ENCODE assay signal across 8 cellular contexts in genomic region chr10:58384999-58385783, GRCh38. TPM values are rescaled to one million over a fixed set of nuclear protein-coding genes. Genes with fewer than 3 reads are reported as not detected.
DNase-seq lines count a peak whose midpoint lies in the region; ATAC-seq and TF ChIP-seq lines count a peak whose summit lies in the region.

Gene TFAM (plus strand): TSS chr10:58385410. CDS start chr10:58385548, 138 bp downstream.

- H3K9me3 ChIP-seq in H9 (ENCODE audit: control insufficient read depth, low read depth, low read length) (no peaks in the 10 kb centered on the region), neuron (ENCODE audit: low read length) (no peaks in the 10 kb centered on the region), subcutaneous abdominal adipose tissue (ENCODE audit: control insufficient read depth in 5 of 5, low read length in 5 of 5) (no peaks in the 10 kb centered on the region)

- no peak within 1 kb of the TSS for H2BK12ac ChIP-seq in H9 (ENCODE audit: insufficient read length, low read depth, low read length)

- H2AK5ac ChIP-seq in H9 (ENCODE audit: insufficient read length, low read length), result no peak within 1 kb of the TSS

- no peak within 1 kb of the TSS for H4K91ac ChIP-seq in H9 (ENCODE audit: insufficient read length, low read depth, low read length)

- no peak within 1 kb of the TSS for H3K4ac ChIP-seq in H9 (ENCODE audit: low read depth, low read length)

- H3K36me3 Mint-ChIP-seq in H9 (ENCODE audit: insufficient read depth in 1 of 3, low read depth in 3 of 3), result peaks cover 19 to 44% (median 38%) of the 10 kb centered on the region in 3 experiments

- H3K27me3 ChIP-seq in H9 (ENCODE audit: insufficient read depth, low read length) (no peaks in the 10 kb centered on the region), foreskin keratinocyte (no peaks in the 10 kb centered on the region), neuron (ENCODE audit: insufficient read depth, low read length) (no peaks in the 10 kb centered on the region), subcutaneous abdominal adipose tissue (ENCODE audit: control insufficient read depth in 5 of 5, insufficient read depth in 4 of 5, low read length in 5 of 5) (no peaks in the 10 kb centered on the region)

- H3K23me2 ChIP-seq in H9 (ENCODE audit: insufficient read length, low read depth, low read length, poor library complexity, severe bottlenecking), result no peaks in the 10 kb centered on the region

- no peaks in the 10 kb centered on the region; a peak in 1 of 5 replicates for H3K9me3 Mint-ChIP-seq in H9

- peak within 1 kb of the TSS; percentile 98 to 99 for H3K4me3 Mint-ChIP-seq in H9

- DNase-seq in GDM1 (lab: John Stamatoyannopoulos, UW), result peak; percentile 85
- peak; percentile 94 for DNase-seq in H9
- peak; percentile 91 for DNase-seq in M059J (ENCODE audit: low read depth)
- DNase-seq in SIG-M5 (lab: John Stamatoyannopoulos, UW), result peak; percentile 30
- DNase-seq in activated gamma-delta T cell treated with Interleukin-2 at 50 U/mL for 16 hours, result peak; percentile 98
- DNase-seq in foreskin keratinocyte, result peak; percentile 60 to 75

- H3K4me3 ChIP-seq in neuron (ENCODE audit: low read length), result peak within 1 kb of the TSS; percentile 91
- H3K4me3 ChIP-seq in subcutaneous abdominal adipose tissue (ENCODE audit: low read depth in 1 of 5, low read length in 5 of 5), result peak within 1 kb of the TSS; percentile 86 to 96 (median 95)

- TF ChIP-seq CTCF in H9 (conservative IDR thresholded peaks at IDR 0.05) (peak; percentile 55), foreskin keratinocyte (conservative IDR thresholded peaks at IDR 0.05) (peak; percentile 76)

- no peak within 1 kb of the TSS for H3K56ac ChIP-seq in H9 (ENCODE audit: insufficient read length, low read depth, low read length)

- H3K79me2 ChIP-seq in H9 (ENCODE audit: insufficient read depth, low read length), result peaks cover 9% of the 10 kb centered on the region; the same call in 1 of the 2 replicates

- no peaks in the 10 kb centered on the region for H4K20me1 ChIP-seq in H9 (ENCODE audit: control insufficient read depth, insufficient read depth, insufficient read length)

- peak within 1 kb of the TSS; percentile 67 for H3K4me2 ChIP-seq in H9 (ENCODE audit: insufficient read depth, insufficient read length, low read length)

- peak; percentile 93 for ATAC-seq in foreskin keratinocyte

- H3K4me1 ChIP-seq in H9 (ENCODE audit: insufficient read depth, low read length) (no peaks in the 10 kb centered on the region), foreskin keratinocyte (peaks cover 6% of the 10 kb centered on the region), neuron (ENCODE audit: insufficient read depth, low read length) (peaks cover 10% of the 10 kb centered on the region), subcutaneous abdominal adipose tissue (ENCODE audit: control insufficient read depth in 5 of 5, insufficient read depth in 5 of 5, low read length in 5 of 5) (peaks cover 0 to 26% (median 25%) of the 10 kb centered on the region in 5 donors)

- H3K23ac ChIP-seq in H9 (ENCODE audit: insufficient read length, low read depth, low read length), result no peak within 1 kb of the TSS

- no peak within 1 kb of the TSS for H2BK120ac ChIP-seq in H9 (ENCODE audit: low read depth, low read length, poor library complexity, severe bottlenecking)

- H3K79me1 ChIP-seq in H9 (ENCODE audit: insufficient read depth, low read depth, low read length, poor library complexity, severe bottlenecking), result no peaks in the 10 kb centered on the region

- H2BK15ac ChIP-seq in H9 (ENCODE audit: low read depth, low read length), result no peak within 1 kb of the TSS

- H2AFZ ChIP-seq in H9 (ENCODE audit: low read length), result no peak within 1 kb of the TSS
- peak within 1 kb of the TSS; percentile 88 for H2AFZ ChIP-seq in neuron (ENCODE audit: low read depth, low read length)

- H3K27ac Mint-ChIP-seq in H9, result peak within 1 kb of the TSS; percentile 98

- H3K36me3 ChIP-seq in neuron (ENCODE audit: insufficient read depth, low read length) (peaks cover 35% of the 10 kb centered on the region), subcutaneous abdominal adipose tissue (ENCODE audit: control insufficient read depth in 5 of 5, insufficient read depth in 5 of 5, low read length in 5 of 5) (peaks cover 19 to 25% (median 22%) of the 10 kb centered on the region in 5 donors)

- no CpG with 5 or more reads among the region's 65 CpGs for WGBS in H9 (ENCODE audit: extremely low coverage, insufficient read length, low lambda C conversion rate)

- H3K14ac ChIP-seq in H9 (ENCODE audit: insufficient read depth, low read length), result peak within 1 kb of the TSS; percentile 77

- H3K27me3 Mint-ChIP-seq in H9 (ENCODE audit: low read depth), result peaks cover 3% of the 10 kb centered on the region

- H3K9ac ChIP-seq in H9 (ENCODE audit: extremely low read depth, insufficient read length, low read length) (peak within 1 kb of the TSS; percentile 89), subcutaneous abdominal adipose tissue (ENCODE audit: low read length in 5 of 5) (peak within 1 kb of the TSS; percentile 78 to 98 (median 92))

- H3K27ac ChIP-seq in H9 (ENCODE audit: insufficient read length, low read depth, low read length) (peak within 1 kb of the TSS; percentile 10), foreskin keratinocyte (peak within 1 kb of the TSS; percentile 19), subcutaneous abdominal adipose tissue (ENCODE audit: low read depth, low read length) (peak within 1 kb of the TSS; percentile 81)

- peaks cover 12 to 15% of the 10 kb centered on the region in 2 experiments for H3K4me1 Mint-ChIP-seq in H9

- no peak within 1 kb of the TSS for H4K8ac ChIP-seq in H9 (replicated peaks; ENCODE audit: insufficient read length, low read depth, low read length)

- no peak within 1 kb of the TSS for H3T11ph ChIP-seq in H9 (ENCODE audit: low read length)

- peak within 1 kb of the TSS; percentile 83 for H3K18ac ChIP-seq in H9 (ENCODE audit: insufficient read length, low read depth, low read length)

- H4K5ac ChIP-seq in H9 (ENCODE audit: insufficient read length, low read depth, low read length), result no peak within 1 kb of the TSS

- no peak within 1 kb of the TSS for H2BK20ac ChIP-seq in H9 (ENCODE audit: low read depth, low read length, poor library complexity, severe bottlenecking)

- peak within 1 kb of the TSS; percentile 16 for H2BK5ac ChIP-seq in H9 (ENCODE audit: insufficient read length, low read length)

RNA-seq across cellular contexts. Expression of gene TFAM, which starts in this region (rescaled TPM):
- total RNA-seq in H9 (2021), result 129 and 144 TPM in 2 replicates
- total RNA-seq in M059J (2014; rRNA removed; shearing (Covaris generic)), result 41.7 and 42.2 TPM in 2 replicates
- 34.9 and 51.5 TPM in 2 replicates for total RNA-seq in foreskin keratinocyte
- 12.0 and 21.3 TPM in 2 replicates for polyA plus RNA-seq in foreskin keratinocyte

Comparison
In these comparisons a context has a peak if more than half of its experiments do, and no peak if none do; other contexts are left out.
1. Peak in every context shown above with its lines: DNase-seq, ATAC-seq, H3K4me3 ChIP-seq and H3K27ac ChIP-seq.
2. DNase-seq: peak in every context shown above with its lines; median percentile 98 in activated gamma-delta T cell treated with Interleukin-2 at 50 U/mL for 16 hours; 94 in H9; 91 in M059J; 85 in GDM1; 68 in foreskin keratinocyte; 30 in SIG-M5.
3. H3K27ac ChIP-seq: peak in every context shown above with its lines; median percentile 81 in subcutaneous abdominal adipose tissue; 19 in foreskin keratinocyte; 10 in H9.